In genomic region chr2:70753978-70754377, GRCh38 we compare ENCODE assay signal across 21 cellular contexts.
"Had no signal": no experiment of that assay in that cellular context is flagged by ENCODE, and none has a peak within 500 bp of the region (broad histone marks: within the 10 kb centered on the region; RNA-seq: fewer than 3 reads in every experiment).

No MANE protein-coding gene starts in this region.

- DNase-seq: activated CD4-positive, alpha-beta T cell treated with anti-CD3 and anti-CD28 coated beads, Interleukin-2, amount 50 U/mL, for 4 hours; activated CD8-positive, alpha-beta memory T cell treated with anti-CD3 and anti-CD28 coated beads for 24 hours; activated CD8-positive, alpha-beta memory T cell treated with anti-CD3 and anti-CD28 coated beads, Interleukin-2, amount 50 U/mL, for 4 hours; activated naive CD4-positive, alpha-beta T cell treated with Interleukin-2 at 50 U/mL for 16 hours; activated naive CD8-positive, alpha-beta T cell treated with anti-CD3 and anti-CD28 coated beads for 36 hours; activated T-cell treated with anti-CD3 and anti-CD28 coated beads, Interleukin-2, amount 50 U/mL, for 4 hours; central memory CD4-positive, alpha-beta T cell; dermis blood vessel endothelial cell; effector CD8-positive, alpha-beta T cell; erythroblast; foreskin fibroblast; left colon; lower lobe of right lung; mesendoderm; mucosa of descending colon; nephron progenitor cell; pancreas; right cardiac atrium; stimulated activated CD4-positive, alpha-beta T cell treated with anti-CD3 and anti-CD28 coated beads, Interleukin-4, amount 100 ng/mL, for 4 hours; stimulated activated naive CD8-positive, alpha-beta T cell treated with anti-CD3 and anti-CD28 coated beads, Interleukin-15, Interleukin-2, amounts not matched to agents 100 U/mL and 50 U/mL, for 24 hours; upper lobe of left lung had no signal

- ATAC-seq: activated T-cell treated with anti-CD3 and anti-CD28 coated beads, Interleukin-2, amount 50 U/mL, for 4 hours; left colon; mucosa of descending colon; pancreas; right cardiac atrium; stimulated activated naive CD8-positive, alpha-beta T cell treated with anti-CD3 and anti-CD28 coated beads, Interleukin-15, Interleukin-2, amounts not matched to agents 100 U/mL and 50 U/mL, for 24 hours had no signal
